Comparison of ENCODE assay signal across 8 cellular contexts in the genomic region with DNA sequence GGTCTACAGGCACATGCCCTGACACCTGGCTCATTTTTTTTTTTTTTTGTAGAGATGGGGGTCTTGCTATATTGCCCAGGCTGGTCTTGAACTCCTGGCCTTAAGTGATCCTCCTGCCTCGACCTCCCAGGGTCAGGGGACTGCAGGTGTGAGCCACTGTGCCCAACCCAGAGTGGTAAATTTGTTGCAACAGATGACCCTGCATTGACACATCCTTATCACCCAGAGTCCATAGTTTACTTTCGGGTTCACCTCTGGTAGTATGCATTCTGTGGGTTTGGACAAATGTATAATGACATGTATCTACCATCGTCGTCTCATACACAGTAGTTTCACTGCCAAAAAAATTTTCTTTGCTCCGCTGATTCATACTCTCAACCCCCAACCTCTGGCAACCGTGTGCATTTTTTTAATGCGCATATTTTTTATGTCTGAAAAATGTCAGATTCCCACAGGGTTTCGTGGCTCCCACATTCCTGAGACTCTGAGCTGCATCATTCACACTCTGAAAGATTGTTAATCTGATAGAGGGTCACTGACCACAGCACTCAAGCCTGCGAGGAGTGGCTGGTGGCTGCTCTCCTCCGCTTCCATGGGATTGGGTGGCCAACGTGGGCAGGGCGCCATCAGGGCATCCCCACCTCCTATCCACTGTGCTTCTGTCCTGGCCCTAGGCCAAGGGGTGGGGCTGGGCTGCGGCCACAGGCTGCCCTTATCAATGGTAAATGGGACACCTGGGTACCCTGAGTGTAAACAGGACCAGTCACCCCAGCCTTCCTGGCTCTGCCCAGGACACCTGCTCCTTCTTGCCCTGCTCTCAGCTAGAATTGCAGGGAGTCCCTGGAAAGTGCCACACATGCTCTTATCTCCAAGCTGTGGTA. TPM values are rescaled to one million over a fixed set of nuclear protein-coding genes. Genes with fewer than 3 reads are reported as not detected.
DNase-seq lines count a peak whose midpoint lies in the region; ATAC-seq and TF ChIP-seq lines count a peak whose summit lies in the region.

No MANE protein-coding gene starts in this region.

- no peak overlapping the region for H3K9ac ChIP-seq in H9 (ENCODE audit: extremely low read depth, insufficient read length, low read length)

- H3K56ac ChIP-seq in H9 (ENCODE audit: insufficient read length, low read depth, low read length), result no peak overlapping the region

- WGBS in H9 (ENCODE audit: extremely low coverage, insufficient read length, low lambda C conversion rate), result no CpG with 5 or more reads among the region's 13 CpGs

- no peaks in the 10 kb centered on the region for H3K9me3 Mint-ChIP-seq in H9

- H3K4ac ChIP-seq in H9 (ENCODE audit: low read depth, low read length), result no peak overlapping the region

- H3K23ac ChIP-seq in H9 (ENCODE audit: insufficient read length, low read depth, low read length), result no peak overlapping the region

- peaks cover 0 to 11% (median 8%) of the 10 kb centered on the region in 3 experiments; a peak in 4 of 7 replicates for H3K36me3 Mint-ChIP-seq in H9 (ENCODE audit: insufficient read depth in 1 of 3, low read depth in 3 of 3)

- no peaks in the 10 kb centered on the region; the same call in 1 of the 2 replicates for H3K79me2 ChIP-seq in H9 (ENCODE audit: insufficient read depth, low read length)

- no peak overlapping the region for H2BK15ac ChIP-seq in H9 (ENCODE audit: low read depth, low read length)

- no peaks in the 10 kb centered on the region for H3K79me1 ChIP-seq in H9 (ENCODE audit: insufficient read depth, low read depth, low read length, poor library complexity, severe bottlenecking)

- POLR2A ChIA-PET in RWPE1 (lab: Yijun Ruan, JAX; ENCODE audit: low non-redundant PET), result interaction anchor here (0.5 to 0.6 kb wide), 2 partner anchors 25 to 34 kb away, joined by 3 to 7 read pairs; no protein-coding TSS in a partner anchor

- H3K9me3 ChIP-seq in H9 (ENCODE audit: control insufficient read depth, low read depth, low read length), result no peaks in the 10 kb centered on the region

- TF ChIP-seq CTCF in H9 (conservative IDR thresholded peaks at IDR 0.05), result no peak
- no peak for TF ChIP-seq CTCF in RWPE1 (conservative IDR thresholded peaks at IDR 0.05; ENCODE audit: low read depth)
- TF ChIP-seq CTCF in foreskin fibroblast (IDR thresholded peaks at IDR 0.05; ENCODE audit: low read depth, low read length), result no peak

- no peak overlapping the region for H2BK12ac ChIP-seq in H9 (ENCODE audit: insufficient read length, low read depth, low read length)

- H3K4me2 ChIP-seq in H9 (ENCODE audit: insufficient read depth, insufficient read length, low read length), result no peak overlapping the region

- no peaks in the 10 kb centered on the region; the same call in 1 of the 2 replicates for H3K27me3 Mint-ChIP-seq in H9 (ENCODE audit: low read depth)

- no peak overlapping the region for H2BK120ac ChIP-seq in H9 (ENCODE audit: low read depth, low read length, poor library complexity, severe bottlenecking)

- H3K27ac ChIP-seq in H9 (ENCODE audit: insufficient read length, low read depth, low read length) (no peak overlapping the region), RWPE1 (peak overlapping the region; percentile 97), skin epidermis (peak overlapping the region in 11 of 21 experiments; percentile 7 to 87 (median 52))

- no peak overlapping the region for H2BK20ac ChIP-seq in H9 (ENCODE audit: low read depth, low read length, poor library complexity, severe bottlenecking)

- no peak overlapping the region for H2AK5ac ChIP-seq in H9 (ENCODE audit: insufficient read length, low read length)

- no peak overlapping the region for H3T11ph ChIP-seq in H9 (ENCODE audit: low read length)

- peaks cover 3% of the 10 kb centered on the region for H3K23me2 ChIP-seq in H9 (ENCODE audit: insufficient read length, low read depth, low read length, poor library complexity, severe bottlenecking)

- H3K4me3 ChIP-seq in foreskin fibroblast (ENCODE audit: low read depth in 1 of 2, low read length in 2 of 2), result no peak overlapping the region
- H3K4me3 ChIP-seq in skin epidermis, result no peak overlapping the region

- no peak overlapping the region for H4K5ac ChIP-seq in H9 (ENCODE audit: insufficient read length, low read depth, low read length)

- ATAC-seq in GM21526 (IDR thresholded peaks at IDR 0.05; ENCODE audit: low FRiP score, unreplicated experiment) (no peak), GM19351 (IDR thresholded peaks at IDR 0.05; ENCODE audit: unreplicated experiment) (no peak), GM19395 (IDR thresholded peaks at IDR 0.05; ENCODE audit: unreplicated experiment) (no peak)

- no peaks in the 10 kb centered on the region for H3K27me3 ChIP-seq in H9 (ENCODE audit: insufficient read depth, low read length)

- H4K91ac ChIP-seq in H9 (ENCODE audit: insufficient read length, low read depth, low read length), result no peak overlapping the region

- H2BK5ac ChIP-seq in H9 (ENCODE audit: insufficient read length, low read length), result no peak overlapping the region

- H3K4me3 Mint-ChIP-seq in H9, result no peak overlapping the region

- no peak overlapping the region for H3K18ac ChIP-seq in H9 (ENCODE audit: insufficient read length, low read depth, low read length)

- CTCF ChIA-PET in RWPE1 (lab: Yijun Ruan, JAX), result interaction anchor here (0.6 to 1.8 kb wide), 6 partner anchors 10 to 59 kb away, joined by 3 to 4 read pairs (median 3); no protein-coding TSS in a partner anchor

- peak overlapping the region in 2 of 3 experiments; percentile 71 to 74; a peak in 2 of 7 replicates for H3K27ac Mint-ChIP-seq in H9

- H4K20me1 ChIP-seq in H9 (ENCODE audit: control insufficient read depth, insufficient read depth, insufficient read length), result no peaks in the 10 kb centered on the region

- no peak overlapping the region for H3K14ac ChIP-seq in H9 (ENCODE audit: insufficient read depth, low read length)

- no peak for DNase-seq in H9
- DNase-seq in RWPE1 (ENCODE audit: low spot score), result peak; percentile 91
- DNase-seq in foreskin fibroblast, result peak; percentile 78 to 90
- DNase-seq in T-helper 9 cell, result no peak

- H3K4me1 Mint-ChIP-seq in H9, result peaks cover 17 to 40% of the 10 kb centered on the region in 2 experiments

- H3K4me1 ChIP-seq in H9 (ENCODE audit: insufficient read depth, low read length), result 0 out of 2 replicates have a peak, but pooled peaks cover 3% of the 10 kb centered on the region

- H2AFZ ChIP-seq in H9 (ENCODE audit: low read length), result no peak overlapping the region

- H4K8ac ChIP-seq in H9 (replicated peaks; ENCODE audit: insufficient read length, low read depth, low read length), result no peak overlapping the region

RNA-seq across cellular contexts. Expression of a gene that starts 9.6 kb away (rescaled TPM):
- total RNA-seq in H9 (2021), result 59.2 and 65.5 TPM in 2 replicates

Comparison
In these comparisons a context has a peak if more than half of its experiments do, and no peak if none do; other contexts are left out.
1. DNase-seq: peak in RWPE1 (single experiment) and foreskin fibroblast (2 of 2); none in H9 (single experiment) and T-helper 9 cell (single experiment).